In genomic region chr19:5719961-5720790, GRCh38 we compare ENCODE assay signal across 1 cellular context.
A peak's percentile ranks its signal among the peaks of the same experiment; 100 is the strongest.
TF ChIP-seq lines count a peak whose summit lies in the region.

A gene with protein sequence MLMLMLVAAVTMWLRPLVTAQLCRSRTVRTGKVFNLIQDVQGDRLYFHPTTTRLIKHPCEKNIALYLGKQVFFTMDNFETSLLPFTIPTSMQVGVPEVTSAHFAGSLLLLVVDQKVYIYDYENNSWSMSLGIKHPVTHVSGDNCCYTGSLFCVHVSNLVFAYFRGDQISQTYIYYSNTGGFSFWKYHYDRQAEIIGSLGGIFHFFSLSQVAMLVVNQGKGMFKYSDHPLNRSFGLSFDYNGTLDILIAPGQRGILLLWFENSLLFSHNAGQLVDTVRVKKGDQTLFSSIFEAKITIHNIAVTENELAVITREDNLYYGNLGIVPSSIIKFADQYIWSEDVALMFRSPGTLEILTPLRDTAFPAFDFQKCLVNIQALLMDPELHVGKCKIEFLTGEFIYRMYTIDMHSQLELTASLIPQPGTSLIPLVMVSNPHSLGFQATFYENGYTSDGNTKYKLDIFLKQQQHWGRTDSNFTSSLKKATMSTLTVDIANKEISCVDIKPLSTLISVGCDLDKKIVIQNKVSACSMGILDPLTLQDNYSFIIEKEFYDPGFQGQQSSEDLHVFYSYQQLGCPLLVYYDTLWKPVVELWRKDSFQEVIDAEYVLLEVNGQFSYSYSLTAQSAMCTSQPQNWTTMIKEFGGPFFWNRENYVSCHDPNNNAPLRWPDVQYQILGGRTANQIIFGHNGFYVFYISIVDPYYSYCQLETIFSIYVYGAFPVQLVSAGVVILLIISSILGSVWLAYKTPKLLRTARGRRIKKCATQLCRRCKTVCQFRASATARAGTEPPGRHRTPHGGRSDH (plus strand): TSS chr19:5720637. CDS start chr19:5720738, 101 bp downstream.
A gene with protein sequence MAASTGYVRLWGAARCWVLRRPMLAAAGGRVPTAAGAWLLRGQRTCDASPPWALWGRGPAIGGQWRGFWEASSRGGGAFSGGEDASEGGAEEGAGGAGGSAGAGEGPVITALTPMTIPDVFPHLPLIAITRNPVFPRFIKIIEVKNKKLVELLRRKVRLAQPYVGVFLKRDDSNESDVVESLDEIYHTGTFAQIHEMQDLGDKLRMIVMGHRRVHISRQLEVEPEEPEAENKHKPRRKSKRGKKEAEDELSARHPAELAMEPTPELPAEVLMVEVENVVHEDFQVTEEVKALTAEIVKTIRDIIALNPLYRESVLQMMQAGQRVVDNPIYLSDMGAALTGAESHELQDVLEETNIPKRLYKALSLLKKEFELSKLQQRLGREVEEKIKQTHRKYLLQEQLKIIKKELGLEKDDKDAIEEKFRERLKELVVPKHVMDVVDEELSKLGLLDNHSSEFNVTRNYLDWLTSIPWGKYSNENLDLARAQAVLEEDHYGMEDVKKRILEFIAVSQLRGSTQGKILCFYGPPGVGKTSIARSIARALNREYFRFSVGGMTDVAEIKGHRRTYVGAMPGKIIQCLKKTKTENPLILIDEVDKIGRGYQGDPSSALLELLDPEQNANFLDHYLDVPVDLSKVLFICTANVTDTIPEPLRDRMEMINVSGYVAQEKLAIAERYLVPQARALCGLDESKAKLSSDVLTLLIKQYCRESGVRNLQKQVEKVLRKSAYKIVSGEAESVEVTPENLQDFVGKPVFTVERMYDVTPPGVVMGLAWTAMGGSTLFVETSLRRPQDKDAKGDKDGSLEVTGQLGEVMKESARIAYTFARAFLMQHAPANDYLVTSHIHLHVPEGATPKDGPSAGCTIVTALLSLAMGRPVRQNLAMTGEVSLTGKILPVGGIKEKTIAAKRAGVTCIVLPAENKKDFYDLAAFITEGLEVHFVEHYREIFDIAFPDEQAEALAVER (minus strand): TSS chr19:5720146. CDS start chr19:5720132, 14 bp downstream.

TF ChIP-seq in HepG2, 621 proteins besides CTCF, POLR2A, EP300 and RAD21 (continued from another document and continues in another):
- TF ChIP-seq CEBPZ (IDR thresholded peaks at IDR 0.05; ENCODE audit: low read length) (no peak), ZNF83 (CRISPR knock-in tag; IDR thresholded peaks at IDR 0.05; ENCODE audit: borderline replicate concordance) (no peak), ZNF749 (CRISPR knock-in tag; IDR thresholded peaks at IDR 0.05; ENCODE audit: borderline replicate concordance) (no peak; the same call in 1 of the 2 replicates), NFRKB (IDR thresholded peaks at IDR 0.05) (no peak), RFX1 (IDR thresholded peaks at IDR 0.05) (no peak), CCDC6 (CRISPR knock-in tag; IDR thresholded peaks at IDR 0.05) (peak; percentile 98), TEF (CRISPR knock-in tag; IDR thresholded peaks at IDR 0.05) (peak; percentile 1; the same call in 1 of the 2 replicates), ZFP36 (IDR thresholded peaks at IDR 0.05; ENCODE audit: borderline replicate concordance, low read depth, low read length, partially characterized antibody) (no peak), ZNF556 (CRISPR knock-in tag; IDR thresholded peaks at IDR 0.05; ENCODE audit: borderline replicate concordance) (no peak; the same call in 1 of the 2 replicates), ZNF101 (CRISPR knock-in tag; IDR thresholded peaks at IDR 0.05; ENCODE audit: borderline replicate concordance, low read depth) (no peak), MAFK (conservative IDR thresholded peaks at IDR 0.05 in 1 of 2, IDR thresholded peaks at IDR 0.05 in 1 of 2; ENCODE audit: low read length in 2 of 2) (no peak), ZNF367 (CRISPR knock-in tag; IDR thresholded peaks at IDR 0.05; ENCODE audit: borderline replicate concordance) (peak; percentile 41; the same call in 1 of the 2 replicates), KLF6 (CRISPR knock-in tag; IDR thresholded peaks at IDR 0.05) (peak; percentile 56; the same call in 1 of the 2 replicates), ZNF326 (CRISPR knock-in tag; IDR thresholded peaks at IDR 0.05; ENCODE audit: borderline replicate concordance) (no peak), ZKSCAN5 (CRISPR knock-in tag; IDR thresholded peaks at IDR 0.05) (0 out of 2 replicates have a peak, but pooled peaks have one; percentile 42), DMTF1 (CRISPR knock-in tag; IDR thresholded peaks at IDR 0.05) (no peak), ZNF513 (CRISPR knock-in tag; conservative IDR thresholded peaks at IDR 0.05) (no peak), SMYD3 (CRISPR knock-in tag; IDR thresholded peaks at IDR 0.05) (no peak), RXRA (CRISPR knock-in tag; IDR thresholded peaks at IDR 0.05) (peak; percentile 80), ZNF614 (CRISPR knock-in tag; IDR thresholded peaks at IDR 0.05; ENCODE audit: borderline replicate concordance) (no peak), LBX2 (CRISPR knock-in tag; IDR thresholded peaks at IDR 0.05; ENCODE audit: borderline replicate concordance) (peak; percentile 80), ZNF737 (CRISPR knock-in tag; IDR thresholded peaks at IDR 0.05; ENCODE audit: borderline replicate concordance) (no peak; the same call in 1 of the 2 replicates), ARID5B (CRISPR knock-in tag; IDR thresholded peaks at IDR 0.05) (peak; percentile 23; the same call in 1 of the 2 replicates), FOSL1 (CRISPR knock-in tag; IDR thresholded peaks at IDR 0.05; ENCODE audit: borderline replicate concordance) (no peak)
- TF ChIP-seq, protein P1, sequence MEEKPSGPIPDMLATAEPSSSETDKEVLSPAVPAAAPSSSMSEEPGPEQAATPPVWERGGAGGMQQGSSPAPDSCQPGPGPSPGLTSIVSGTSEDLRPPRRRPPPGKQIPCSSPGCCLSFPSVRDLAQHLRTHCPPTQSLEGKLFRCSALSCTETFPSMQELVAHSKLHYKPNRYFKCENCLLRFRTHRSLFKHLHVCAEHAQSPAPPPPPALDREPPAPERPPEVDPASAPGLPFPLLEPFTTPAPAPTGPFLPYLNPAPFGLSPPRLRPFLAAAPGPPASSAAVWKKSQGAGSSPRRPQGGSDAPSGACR (CRISPR knock-in tag; IDR thresholded peaks at IDR 0.05) = no peak
- TF ChIP-seq, protein P2, sequence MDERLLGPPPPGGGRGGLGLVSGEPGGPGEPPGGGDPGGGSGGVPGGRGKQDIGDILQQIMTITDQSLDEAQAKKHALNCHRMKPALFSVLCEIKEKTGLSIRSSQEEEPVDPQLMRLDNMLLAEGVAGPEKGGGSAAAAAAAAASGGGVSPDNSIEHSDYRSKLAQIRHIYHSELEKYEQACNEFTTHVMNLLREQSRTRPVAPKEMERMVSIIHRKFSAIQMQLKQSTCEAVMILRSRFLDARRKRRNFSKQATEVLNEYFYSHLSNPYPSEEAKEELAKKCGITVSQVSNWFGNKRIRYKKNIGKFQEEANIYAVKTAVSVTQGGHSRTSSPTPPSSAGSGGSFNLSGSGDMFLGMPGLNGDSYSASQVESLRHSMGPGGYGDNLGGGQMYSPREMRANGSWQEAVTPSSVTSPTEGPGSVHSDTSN (CRISPR knock-in tag; IDR thresholded peaks at IDR 0.05) = no peak
- TF ChIP-seq, protein P3, sequence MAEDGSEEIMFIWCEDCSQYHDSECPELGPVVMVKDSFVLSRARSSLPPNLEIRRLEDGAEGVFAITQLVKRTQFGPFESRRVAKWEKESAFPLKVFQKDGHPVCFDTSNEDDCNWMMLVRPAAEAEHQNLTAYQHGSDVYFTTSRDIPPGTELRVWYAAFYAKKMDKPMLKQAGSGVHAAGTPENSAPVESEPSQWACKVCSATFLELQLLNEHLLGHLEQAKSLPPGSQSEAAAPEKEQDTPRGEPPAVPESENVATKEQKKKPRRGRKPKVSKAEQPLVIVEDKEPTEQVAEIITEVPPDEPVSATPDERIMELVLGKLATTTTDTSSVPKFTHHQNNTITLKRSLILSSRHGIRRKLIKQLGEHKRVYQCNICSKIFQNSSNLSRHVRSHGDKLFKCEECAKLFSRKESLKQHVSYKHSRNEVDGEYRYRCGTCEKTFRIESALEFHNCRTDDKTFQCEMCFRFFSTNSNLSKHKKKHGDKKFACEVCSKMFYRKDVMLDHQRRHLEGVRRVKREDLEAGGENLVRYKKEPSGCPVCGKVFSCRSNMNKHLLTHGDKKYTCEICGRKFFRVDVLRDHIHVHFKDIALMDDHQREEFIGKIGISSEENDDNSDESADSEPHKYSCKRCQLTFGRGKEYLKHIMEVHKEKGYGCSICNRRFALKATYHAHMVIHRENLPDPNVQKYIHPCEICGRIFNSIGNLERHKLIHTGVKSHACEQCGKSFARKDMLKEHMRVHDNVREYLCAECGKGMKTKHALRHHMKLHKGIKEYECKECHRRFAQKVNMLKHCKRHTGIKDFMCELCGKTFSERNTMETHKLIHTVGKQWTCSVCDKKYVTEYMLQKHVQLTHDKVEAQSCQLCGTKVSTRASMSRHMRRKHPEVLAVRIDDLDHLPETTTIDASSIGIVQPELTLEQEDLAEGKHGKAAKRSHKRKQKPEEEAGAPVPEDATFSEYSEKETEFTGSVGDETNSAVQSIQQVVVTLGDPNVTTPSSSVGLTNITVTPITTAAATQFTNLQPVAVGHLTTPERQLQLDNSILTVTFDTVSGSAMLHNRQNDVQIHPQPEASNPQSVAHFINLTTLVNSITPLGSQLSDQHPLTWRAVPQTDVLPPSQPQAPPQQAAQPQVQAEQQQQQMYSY (CRISPR knock-in tag; IDR thresholded peaks at IDR 0.05) = no peak
